ENCODE assay signal across 27 cellular contexts in genomic region chr5:150346592-150346991, GRCh38. TPM values are rescaled to one million over a fixed set of nuclear protein-coding genes. Genes with fewer than 3 reads are reported as not detected.
"Had no signal": no experiment of that assay in that cellular context is flagged by ENCODE, and none has a peak within 500 bp of the region (broad histone marks: within the 10 kb centered on the region; RNA-seq: fewer than 3 reads in every experiment).

No MANE protein-coding gene starts in this region.

- H3K4me2 ChIP-seq: hepatocyte had no signal

- H2AFZ ChIP-seq: hepatocyte had no signal

- H3K27ac Mint-ChIP-seq: dendritic cell treated with granulocyte-macrophage colony-stimulating factor and Interleukin-4, amounts not matched to agents 40 ng/mL and 50 ng/mL, for 4 days; endodermal cell; mesothelial cell of epicardium; natural killer cell treated with Interleukin-12 subunit alpha and Interleukin-12 subunit beta and Interleukin-15 and Interleukin-18, amount 100 ng/mL, for 72 hours; stimulated activated memory B cell treated with anti-CD40 and anti-IgM and Interleukin-4, amounts not matched to agents 10 μg/mL and 1 μg/mL and 100 μg/mL, for 72 hours had no signal

- H3K27me3 Mint-ChIP-seq: dendritic cell treated with granulocyte-macrophage colony-stimulating factor and Interleukin-4, amounts not matched to agents 40 ng/mL and 50 ng/mL, for 4 days; naive B cell; natural killer cell treated with Interleukin-12 subunit alpha and Interleukin-12 subunit beta and Interleukin-15 and Interleukin-18, amount 100 ng/mL, for 72 hours; stimulated activated memory B cell treated with anti-CD40 and anti-IgM and Interleukin-4, amounts not matched to agents 10 μg/mL and 1 μg/mL and 100 μg/mL, for 72 hours had no signal

- H3K4me3 Mint-ChIP-seq: dendritic cell treated with granulocyte-macrophage colony-stimulating factor and Interleukin-4, amounts not matched to agents 40 ng/mL and 50 ng/mL, for 4 days; endodermal cell; mesothelial cell of epicardium; naive B cell; natural killer cell treated with Interleukin-12 subunit alpha and Interleukin-12 subunit beta and Interleukin-15 and Interleukin-18, amount 100 ng/mL, for 72 hours; stimulated activated memory B cell treated with anti-CD40 and anti-IgM and Interleukin-4, amounts not matched to agents 10 μg/mL and 1 μg/mL and 100 μg/mL, for 72 hours had no signal

- ATAC-seq: foreskin keratinocyte; gastroesophageal sphincter; heart left ventricle; left cardiac atrium; left lung; mucosa of descending colon; psoas muscle; right cardiac atrium; stimulated activated memory B cell treated with anti-CD40 and anti-IgM and Interleukin-4, amounts not matched to agents 10 μg/mL and 1 μg/mL and 100 μg/mL, for 72 hours had no signal

- H3K36me3 ChIP-seq: colonic mucosa, esophagus muscularis mucosa, gastroesophageal sphincter, heart left ventricle, left lung, ovary, spleen, stomach, thyroid gland had no signal

- H3K27me3 ChIP-seq: colonic mucosa, esophagus muscularis mucosa, foreskin keratinocyte, gastroesophageal sphincter, heart left ventricle, hepatocyte, left lung, ovary, spleen, stomach, thyroid gland had no signal

- H3K9me3 Mint-ChIP-seq: dendritic cell treated with granulocyte-macrophage colony-stimulating factor and Interleukin-4, amounts not matched to agents 40 ng/mL and 50 ng/mL, for 4 days; endodermal cell; mesothelial cell of epicardium; naive B cell; natural killer cell treated with Interleukin-12 subunit alpha and Interleukin-12 subunit beta and Interleukin-15 and Interleukin-18, amount 100 ng/mL, for 72 hours had no signal

- H3K4me3 ChIP-seq: colonic mucosa, esophagus muscularis mucosa, gastroesophageal sphincter, heart left ventricle, hepatocyte, left lung, mucosa of descending colon, ovary, psoas muscle, skin epidermis, spleen, stomach, thyroid gland had no signal

- H3K27ac ChIP-seq: colonic mucosa, esophagus muscularis mucosa, foreskin keratinocyte, gastroesophageal sphincter, heart left ventricle, hepatocyte, left lung, ovary, psoas muscle, skin epidermis, spleen, stomach, thyroid gland had no signal

- H3K9me3 ChIP-seq: colonic mucosa, esophagus muscularis mucosa, gastroesophageal sphincter, heart left ventricle, left lung, mucosa of descending colon, ovary, psoas muscle, spleen, stomach, thyroid gland had no signal

- DNase-seq: colonic mucosa; effector CD8-positive, alpha-beta T cell; foreskin keratinocyte; heart left ventricle; left cardiac atrium; left lung; mesenchymal stem cell; mucosa of descending colon; naive B cell; occipital lobe; ovary; psoas muscle; right cardiac atrium; spleen; stimulated activated CD4-positive, alpha-beta T cell treated with anti-CD3 and anti-CD28 coated beads, Interleukin-4, amount 100 ng/mL, for 4 hours; stomach; thyroid gland; trophoblast cell had no signal

- H3K4me1 ChIP-seq: foreskin keratinocyte, thyroid gland had no signal

RNA-seq across cellular contexts. Expression of gene ARSI, which starts 43.9 kb away (rescaled TPM):
- polyA plus RNA-seq: psoas muscle had no signal

RNA-seq across cellular contexts. Expression of gene CAMK2A, which starts 57.0 kb away (rescaled TPM):
- polyA plus RNA-seq: foreskin keratinocyte had no signal
